ENCODE assay signal across 1 cellular context in the genomic region with DNA sequence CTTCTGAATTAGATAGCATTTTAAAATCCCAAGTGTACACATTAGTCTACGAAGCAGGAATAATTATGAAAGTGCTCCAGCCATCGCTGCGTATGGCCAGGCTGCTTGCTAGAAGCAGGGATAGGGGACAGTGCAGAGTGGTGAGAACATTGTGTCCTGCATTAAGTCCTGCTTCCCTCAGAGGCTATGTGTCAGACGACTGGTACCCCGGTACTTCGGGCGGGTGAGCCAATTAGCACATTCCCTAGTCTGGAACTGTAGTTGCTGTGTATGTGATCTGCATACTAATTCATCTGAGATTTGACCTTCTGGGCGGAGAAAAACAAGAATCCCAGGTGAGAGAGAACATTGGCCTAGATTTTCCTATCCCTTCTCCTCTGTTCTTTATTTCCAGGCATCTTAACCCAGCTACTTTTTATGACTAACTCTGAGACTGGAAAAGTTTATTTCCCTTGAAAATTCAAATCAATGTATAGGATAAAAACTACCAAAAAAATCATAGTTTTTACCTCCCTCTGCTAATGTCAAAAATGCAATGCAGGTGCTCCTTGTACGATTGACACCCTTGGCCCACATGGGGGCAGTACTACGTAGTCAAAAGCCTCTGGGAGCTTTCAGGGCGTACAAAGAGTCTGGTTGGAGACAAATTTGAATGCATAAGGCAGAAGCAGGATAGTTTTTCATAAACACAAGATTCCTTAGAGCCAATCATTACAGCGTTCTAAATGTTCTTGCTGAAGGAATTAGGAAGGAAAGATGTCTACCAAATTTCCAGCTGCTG.
TF ChIP-seq lines count a peak whose summit lies in the region.

No MANE protein-coding gene starts in this region.

TF ChIP-seq in liver, 16 proteins besides CTCF, POLR2A, EP300 and RAD21 (continued from another document):
- TF ChIP-seq TAF1 (conservative IDR thresholded peaks at IDR 0.05) (no peak), HNF4A (conservative IDR thresholded peaks at IDR 0.05) (no peak), RXRA (IDR thresholded peaks at IDR 0.05) (no peak)
- TF ChIP-seq, protein P1, sequence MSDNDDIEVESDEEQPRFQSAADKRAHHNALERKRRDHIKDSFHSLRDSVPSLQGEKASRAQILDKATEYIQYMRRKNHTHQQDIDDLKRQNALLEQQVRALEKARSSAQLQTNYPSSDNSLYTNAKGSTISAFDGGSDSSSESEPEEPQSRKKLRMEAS (IDR thresholded peaks at IDR 0.05), result no peak
